Comparison of ENCODE assay signal across 20 cellular contexts in genomic region chr20:32635764-32636163, GRCh38. TPM values are rescaled to one million over a fixed set of nuclear protein-coding genes. Genes with fewer than 3 reads are reported as not detected.
DNase-seq lines count a peak whose midpoint lies in the region; TF ChIP-seq lines count a peak whose summit lies in the region.
"Had no signal": no experiment of that assay in that cellular context is flagged by ENCODE, and none has a peak within 500 bp of the region (broad histone marks: within the 10 kb centered on the region; RNA-seq: fewer than 3 reads in every experiment).

No MANE protein-coding gene starts in this region.

- H3K9me3 ChIP-seq in BLaER1 (no peaks in the 10 kb centered on the region), HEK293 (ENCODE audit: control insufficient read depth, insufficient read depth, low read depth, low read length) (no peaks in the 10 kb centered on the region)
- H3K9me3 ChIP-seq: esophagus muscularis mucosa, left ventricle myocardium inferior had no signal

- no peaks in the 10 kb centered on the region for H4K20me1 ChIP-seq in BLaER1

- H3K4me3 Mint-ChIP-seq in brain (no peak overlapping the region), glutamatergic neuron (ENCODE audit: unreplicated experiment) (peak overlapping the region; percentile 34)
- H3K4me3 Mint-ChIP-seq: activated naive CD4-positive, alpha-beta T cell treated with anti-CD3 and anti-CD28 coated beads, Interleukin-2, amount 10 ng/mL, durations not matched to agents 7 days and 5 days; activated T-cell treated with anti-CD3 and anti-CD28 coated beads, Interleukin-2, amount 50 U/mL, for 4 hours; CD14-positive monocyte; effector memory CD8-positive, alpha-beta T cell; natural killer cell had no signal

- H3K27me3 Mint-ChIP-seq in brain (peaks cover 10% of the 10 kb centered on the region), glutamatergic neuron (ENCODE audit: unreplicated experiment) (peaks cover 9% of the 10 kb centered on the region)

- H3K27ac Mint-ChIP-seq in brain (peak overlapping the region; percentile 7 to 93 (median 63)), glutamatergic neuron (ENCODE audit: unreplicated experiment) (peak overlapping the region; percentile 14)
- H3K27ac Mint-ChIP-seq: activated naive CD4-positive, alpha-beta T cell treated with anti-CD3 and anti-CD28 coated beads, Interleukin-2, amount 10 ng/mL, durations not matched to agents 7 days and 5 days; effector memory CD8-positive, alpha-beta T cell; natural killer cell had no signal

- H3K9ac ChIP-seq in BLaER1: no peak overlapping the region

- H3K36me3 Mint-ChIP-seq in brain (peaks cover 6% of the 10 kb centered on the region), glutamatergic neuron (ENCODE audit: unreplicated experiment) (no peaks in the 10 kb centered on the region)
- H3K36me3 Mint-ChIP-seq: activated naive CD4-positive, alpha-beta T cell treated with anti-CD3 and anti-CD28 coated beads, Interleukin-2, amount 10 ng/mL, durations not matched to agents 7 days and 5 days; CD14-positive monocyte; natural killer cell had no signal

- CTCF ChIA-PET in HEK293 (lab: Yijun Ruan, JAX): no interaction called here

- H3K9me3 Mint-ChIP-seq in brain (no peaks in the 10 kb centered on the region), glutamatergic neuron (ENCODE audit: unreplicated experiment) (peaks cover 6% of the 10 kb centered on the region)
- H3K9me3 Mint-ChIP-seq: activated naive CD4-positive, alpha-beta T cell treated with anti-CD3 and anti-CD28 coated beads, Interleukin-2, amount 10 ng/mL, durations not matched to agents 7 days and 5 days; activated T-cell treated with anti-CD3 and anti-CD28 coated beads, Interleukin-2, amount 50 U/mL, for 4 hours; CD14-positive monocyte; effector memory CD8-positive, alpha-beta T cell; natural killer cell had no signal

- H3K27me3 ChIP-seq in BLaER1: no peaks in the 10 kb centered on the region

- H3K4me2 ChIP-seq in BLaER1: peak overlapping the region; percentile 53

- no peaks in the 10 kb centered on the region for H3K36me3 ChIP-seq in BLaER1
- no peaks in the 10 kb centered on the region for H3K36me3 ChIP-seq in HEK293 (ENCODE audit: control insufficient read depth in 2 of 2, insufficient read depth in 1 of 2, low read length in 2 of 2)
- H3K36me3 ChIP-seq: esophagus muscularis mucosa, left ventricle myocardium inferior had no signal

- H3K27ac ChIP-seq in BLaER1 (no peak overlapping the region), HEK293 (ENCODE audit: extremely low read depth, low read depth, low read length) (no peak overlapping the region)
- H3K27ac ChIP-seq: esophagus muscularis mucosa, left ventricle myocardium inferior had no signal

- H3K4me1 ChIP-seq in BLaER1 (peaks cover 22% of the 10 kb centered on the region), HEK293 (ENCODE audit: control insufficient read depth, insufficient read depth, low read length) (no peaks in the 10 kb centered on the region)

- DNase-seq in glutamatergic neuron (peak; percentile 78), DMS114 treated with DMSO at 0.1 percent for 48 hours (lab: John Stamatoyannopoulos, UW; ENCODE audit: unreplicated experiment) (no peak), ecto neural progenitor cell (ENCODE audit: low spot score) (no peak), kidney tubule cell (ENCODE audit: low spot score) (no peak)
- DNase-seq: activated naive CD4-positive, alpha-beta T cell treated with anti-CD3 and anti-CD28 coated beads, Interleukin-2, amount 10 ng/mL, durations not matched to agents 7 days and 5 days; activated T-cell treated with anti-CD3 and anti-CD28 coated beads, Interleukin-2, amount 50 U/mL, for 4 hours; effector memory CD8-positive, alpha-beta T cell; left ventricle myocardium inferior; natural killer cell; NCI-H2107; NCI-H748 treated with DMSO at 0.1 percent for 48 hours; OCI-M1 had no signal

- TF ChIP-seq CTCF in HEK293 (tag by site-specific recombination; IDR thresholded peaks at IDR 0.05): no peak
- no peak for TF ChIP-seq CTCF in brain (conservative IDR thresholded peaks at IDR 0.05)
- no peak for TF ChIP-seq CTCF in glutamatergic neuron (IDR thresholded peaks at IDR 0.05; ENCODE audit: partially characterized antibody, unreplicated experiment)

- POLR2A ChIA-PET in HEK293 (lab: Yijun Ruan, JAX): no interaction called here

- peaks cover 72% of the 10 kb centered on the region for H3K4me1 Mint-ChIP-seq in brain
- peaks cover 16% of the 10 kb centered on the region for H3K4me1 Mint-ChIP-seq in glutamatergic neuron (ENCODE audit: low read depth, unreplicated experiment)
- H3K4me1 Mint-ChIP-seq: activated naive CD4-positive, alpha-beta T cell treated with anti-CD3 and anti-CD28 coated beads, Interleukin-2, amount 10 ng/mL, durations not matched to agents 7 days and 5 days; CD14-positive monocyte; natural killer cell had no signal

- H3K4me3 ChIP-seq in BLaER1: no peak overlapping the region
- no peak overlapping the region for H3K4me3 ChIP-seq in HEK293 (ENCODE audit: low read depth, low read length)
- H3K4me3 ChIP-seq: esophagus muscularis mucosa, left ventricle myocardium inferior had no signal

TF ChIP-seq in HEK293, 187 proteins besides CTCF, POLR2A, EP300 and RAD21:
- TF ChIP-seq MEIS1 (CRISPR knock-in tag; IDR thresholded peaks at IDR 0.05; ENCODE audit: borderline replicate concordance) (no peak), ZFHX2 (tag by site-specific recombination; conservative IDR thresholded peaks at IDR 0.05) (no peak), ZNF558 (tag by site-specific recombination; IDR thresholded peaks at IDR 0.05) (no peak), ZNF747 (tag by site-specific recombination; IDR thresholded peaks at IDR 0.05) (no peak), ZBTB44 (tag by site-specific recombination; IDR thresholded peaks at IDR 0.05) (no peak), ZNF335 (tag by site-specific recombination; conservative IDR thresholded peaks at IDR 0.05) (no peak), ZSCAN30 (tag by site-specific recombination; IDR thresholded peaks at IDR 0.05) (no peak), ZNF623 (tag by site-specific recombination; IDR thresholded peaks at IDR 0.05) (no peak), ZNF248 (tag by site-specific recombination; IDR thresholded peaks at IDR 0.05) (no peak), ZNF350 (tag by site-specific recombination; IDR thresholded peaks at IDR 0.05) (no peak), WT1 (tag by site-specific recombination; IDR thresholded peaks at IDR 0.05) (peak; percentile 53), ZNF26 (tag by site-specific recombination; IDR thresholded peaks at IDR 0.05) (no peak), HOXD13 (CRISPR knock-in tag; IDR thresholded peaks at IDR 0.05; ENCODE audit: borderline replicate concordance) (no peak), ZNF626 (tag by site-specific recombination; IDR thresholded peaks at IDR 0.05) (no peak), ZNF610 (tag by site-specific recombination; IDR thresholded peaks at IDR 0.05; ENCODE audit: borderline replicate concordance) (no peak), ZIC2 (tag by site-specific recombination; IDR thresholded peaks at IDR 0.05) (peak; percentile 96)
- TF ChIP-seq, protein P1, sequence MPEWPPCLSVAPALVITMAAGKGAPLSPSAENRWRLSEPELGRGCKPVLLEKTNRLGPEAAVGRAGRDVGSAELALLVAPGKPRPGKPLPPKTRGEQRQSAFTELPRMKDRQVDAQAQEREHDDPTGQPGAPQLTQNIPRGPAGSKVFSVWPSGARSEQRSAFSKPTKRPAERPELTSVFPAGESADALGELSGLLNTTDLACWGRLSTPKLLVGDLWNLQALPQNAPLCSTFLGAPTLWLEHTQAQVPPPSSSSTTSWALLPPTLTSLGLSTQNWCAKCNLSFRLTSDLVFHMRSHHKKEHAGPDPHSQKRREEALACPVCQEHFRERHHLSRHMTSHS (tag by site-specific recombination; IDR thresholded peaks at IDR 0.05): no peak

RNA-seq across cellular contexts. Expression of gene C20orf203, which starts 38.0 kb away (rescaled TPM):
- not detected for polyA plus RNA-seq in brain (ENCODE audit: insufficient read depth, low read depth, low replicate concordance)
- 0.25 TPM for total RNA-seq in glutamatergic neuron (ENCODE audit: unreplicated experiment)
- total RNA-seq: activated CD8-positive, alpha-beta memory T cell treated with anti-CD3 and anti-CD28 coated beads for 36 hours; activated T-cell treated with anti-CD3 and anti-CD28 coated beads, Interleukin-2, amount 50 U/mL, for 4 hours; H4; left ventricle myocardium inferior; Right ventricle myocardium inferior had no signal
- polyA plus RNA-seq: CD14-positive monocyte had no signal

RNA-seq across cellular contexts. Expression of gene NOL4L, which starts 50.6 kb away (rescaled TPM):
- 36.1 TPM for polyA plus RNA-seq in brain (ENCODE audit: insufficient read depth, low read depth, low replicate concordance)
- total RNA-seq in glutamatergic neuron (ENCODE audit: unreplicated experiment): 106 TPM
